ENCODE assay signal across 32 cellular contexts in genomic region chr17:58264407-58265103, GRCh38. TPM values are rescaled to one million over a fixed set of nuclear protein-coding genes. Genes with fewer than 3 reads are reported as not detected.
"Had no signal": no experiment of that assay in that cellular context is flagged by ENCODE, and none has a peak within 500 bp of the region (broad histone marks: within the 10 kb centered on the region; RNA-seq: fewer than 3 reads in every experiment).

No MANE protein-coding gene starts in this region.

- H3K4me3 ChIP-seq: heart left ventricle, skin epidermis, thoracic aorta had no signal

- H3K36me3 ChIP-seq: heart left ventricle, thoracic aorta, WERI-Rb-1 had no signal

- DNase-seq: activated CD4-positive, alpha-beta memory T cell treated with anti-CD3 and anti-CD28 coated beads for 36 hours; activated CD4-positive, alpha-beta T cell treated with anti-CD3 and anti-CD28 coated beads, Interleukin-2, amount 10 ng/mL, durations not matched to agents 24 days and 14 days; activated naive CD4-positive, alpha-beta T cell; activated T-cell treated with anti-CD3 and anti-CD28 coated beads for 4 hours; activated T-cell treated with anti-CD3 and anti-CD28 coated beads, Interleukin-2, amount 50 U/mL, for 72 hours; dermis blood vessel endothelial cell; effector CD8-positive, alpha-beta T cell; erythroblast; foreskin fibroblast; heart left ventricle; hypothalamus; left ventricle myocardium superior; stimulated activated CD4-positive, alpha-beta T cell treated with anti-CD3 and anti-CD28 coated beads, Interleukin-12 subunit alpha, Interleukin-12 subunit beta, amount 100 ng/mL, for 4 hours; stimulated activated CD4-positive, alpha-beta T cell treated with anti-CD3 and anti-CD28 coated beads, Interleukin-4, amount 100 ng/mL, for 1 hour; T-helper 17 cell; T1000; trophoblast cell; WERI-Rb-1 had no signal

- H3K9me3 Mint-ChIP-seq: activated CD4-positive, alpha-beta memory T cell treated with anti-CD3 and anti-CD28 coated beads for 36 hours; activated CD4-positive, alpha-beta T cell treated with anti-CD3 and anti-CD28 coated beads, Interleukin-2, amount 10 ng/mL, durations not matched to agents 24 days and 14 days; activated naive CD4-positive, alpha-beta T cell treated with anti-CD3 and anti-CD28 coated beads, Interleukin-2, amount 50 U/mL, for 72 hours; activated T-cell treated with anti-CD3 and anti-CD28 coated beads, Interleukin-2, amount 50 U/mL, for 72 hours; central memory CD8-positive, alpha-beta T cell; nephron; stimulated activated effector memory CD8-positive, alpha-beta T cell treated with anti-CD3 and anti-CD28 coated beads, Interleukin-12 subunit alpha, Interleukin-12 subunit beta, amount 100 ng/mL, for 72 hours; stimulated activated naive CD8-positive, alpha-beta T cell treated with anti-CD3 and anti-CD28 coated beads, Interleukin-15, Interleukin-2, amounts not matched to agents 100 ng/mL and 50 ng/mL, for 24 hours had no signal

- H3K4me1 Mint-ChIP-seq: activated CD4-positive, alpha-beta T cell treated with anti-CD3 and anti-CD28 coated beads, Interleukin-2, amount 10 ng/mL, durations not matched to agents 24 days and 14 days; central memory CD8-positive, alpha-beta T cell; nephron; stimulated activated effector memory CD8-positive, alpha-beta T cell treated with anti-CD3 and anti-CD28 coated beads, Interleukin-12 subunit alpha, Interleukin-12 subunit beta, amount 100 ng/mL, for 72 hours; T-helper 17 cell had no signal

- FAIRE-seq: bronchial epithelial cell had no signal

- H3K9me3 ChIP-seq: heart left ventricle, thoracic aorta had no signal

- H3K27ac ChIP-seq: heart left ventricle, skin epidermis, thoracic aorta, WERI-Rb-1 had no signal

- H3K4me1 ChIP-seq: heart left ventricle had no signal

- H3K27ac Mint-ChIP-seq: activated CD4-positive, alpha-beta memory T cell treated with anti-CD3 and anti-CD28 coated beads for 36 hours; activated CD4-positive, alpha-beta T cell treated with anti-CD3 and anti-CD28 coated beads, Interleukin-2, amount 10 ng/mL, durations not matched to agents 24 days and 14 days; activated naive CD4-positive, alpha-beta T cell treated with anti-CD3 and anti-CD28 coated beads, Interleukin-2, amount 50 U/mL, for 72 hours; activated T-cell treated with anti-CD3 and anti-CD28 coated beads, Interleukin-2, amount 50 U/mL, for 72 hours; nephron; stimulated activated effector memory CD8-positive, alpha-beta T cell treated with anti-CD3 and anti-CD28 coated beads, Interleukin-12 subunit alpha, Interleukin-12 subunit beta, amount 100 ng/mL, for 72 hours; stimulated activated naive CD8-positive, alpha-beta T cell treated with anti-CD3 and anti-CD28 coated beads, Interleukin-15, Interleukin-2, amounts not matched to agents 100 ng/mL and 50 ng/mL, for 24 hours; T-helper 17 cell had no signal

- H3K36me3 Mint-ChIP-seq: activated CD4-positive, alpha-beta memory T cell treated with anti-CD3 and anti-CD28 coated beads for 36 hours; activated naive CD4-positive, alpha-beta T cell treated with anti-CD3 and anti-CD28 coated beads, Interleukin-2, amount 50 U/mL, for 72 hours; stimulated activated effector memory CD8-positive, alpha-beta T cell treated with anti-CD3 and anti-CD28 coated beads, Interleukin-12 subunit alpha, Interleukin-12 subunit beta, amount 100 ng/mL, for 72 hours had no signal

- H3K4me3 Mint-ChIP-seq: activated CD4-positive, alpha-beta memory T cell treated with anti-CD3 and anti-CD28 coated beads for 36 hours; activated CD4-positive, alpha-beta T cell treated with anti-CD3 and anti-CD28 coated beads, Interleukin-2, amount 10 ng/mL, durations not matched to agents 24 days and 14 days; activated T-cell treated with anti-CD3 and anti-CD28 coated beads, Interleukin-2, amount 50 U/mL, for 72 hours; central memory CD8-positive, alpha-beta T cell; nephron; stimulated activated effector memory CD8-positive, alpha-beta T cell treated with anti-CD3 and anti-CD28 coated beads, Interleukin-12 subunit alpha, Interleukin-12 subunit beta, amount 100 ng/mL, for 72 hours; stimulated activated naive CD8-positive, alpha-beta T cell treated with anti-CD3 and anti-CD28 coated beads, Interleukin-15, Interleukin-2, amounts not matched to agents 100 ng/mL and 50 ng/mL, for 24 hours; T-helper 17 cell had no signal

RNA-seq across cellular contexts. Expression of gene MPO, which starts 16.2 kb away (rescaled TPM):
- total RNA-seq: activated CD4-positive, alpha-beta T cell treated with anti-CD3 and anti-CD28 coated beads, Interleukin-2, amount 10 ng/mL, durations not matched to agents 24 days and 14 days; activated naive CD4-positive, alpha-beta T cell treated with anti-CD3 and anti-CD28 coated beads, Interleukin-2, amount 50 U/mL, for 72 hours; bronchial epithelial cell; dermis blood vessel endothelial cell; lung microvascular endothelial cell had no signal

RNA-seq across cellular contexts. Expression of gene LPO, which starts 26.2 kb away (rescaled TPM):
- total RNA-seq: activated CD4-positive, alpha-beta memory T cell treated with anti-CD3 and anti-CD28 coated beads for 36 hours; activated CD4-positive, alpha-beta T cell treated with anti-CD3 and anti-CD28 coated beads, Interleukin-2, amount 10 ng/mL, durations not matched to agents 24 days and 14 days; bronchial epithelial cell; heart left ventricle; left ventricle myocardium superior; lung microvascular endothelial cell; mucosa of gallbladder; osteoblast; posterior vena cava; sciatic nerve; subcutaneous adipose tissue; thoracic aorta had no signal
